Comparison of ENCODE assay signal across 3 cellular contexts in the genomic region with DNA sequence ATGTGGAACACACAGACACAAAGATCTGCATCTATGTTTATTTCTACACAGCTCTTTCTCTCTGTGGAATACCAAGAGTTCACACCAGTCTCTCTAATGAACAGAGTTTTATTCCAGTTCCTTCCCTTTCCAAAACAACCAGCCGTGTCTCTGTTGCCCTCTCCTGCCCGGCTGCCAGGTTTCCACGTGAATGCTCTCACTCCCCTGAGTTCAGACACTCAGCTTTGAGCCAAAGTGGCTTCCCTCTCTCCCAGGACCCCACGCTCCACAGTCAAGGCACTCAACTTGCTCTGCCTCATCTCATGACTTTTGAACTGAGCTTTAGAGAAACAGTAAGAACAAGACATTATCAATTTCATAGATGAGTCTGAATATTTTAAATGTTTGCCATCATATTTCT.
"Had no signal": no experiment of that assay in that cellular context is flagged by ENCODE, and none has a peak within 500 bp of the region (broad histone marks: within the 10 kb centered on the region; RNA-seq: fewer than 3 reads in every experiment).

No MANE protein-coding gene starts in this region.

- ATAC-seq: GM12878 had no signal

- DNase-seq: GDM1, GF-D8 had no signal

- H3K4me3 ChIP-seq: GM12878 had no signal
